In genomic region chr5:134583821-134584220, GRCh38 we compare ENCODE assay signal across 1 cellular context.
TF ChIP-seq lines count a peak whose summit lies in the region.

No MANE protein-coding gene starts in this region.

TF ChIP-seq in H1, 55 proteins besides CTCF, POLR2A, EP300 and RAD21 (continued from another document):
- TF ChIP-seq SP2 (IDR thresholded peaks at IDR 0.05; ENCODE audit: low read length): no peak
- TF ChIP-seq BRCA1 (IDR thresholded peaks at IDR 0.05; ENCODE audit: low read depth, low read length): no peak
- TF ChIP-seq GTF2F1 (IDR thresholded peaks at IDR 0.05; ENCODE audit: borderline replicate concordance, low read depth, low read length): no peak
- TF ChIP-seq MAX (IDR thresholded peaks at IDR 0.05): no peak
- TF ChIP-seq BACH1 (IDR thresholded peaks at IDR 0.05; ENCODE audit: low read length): no peak
- TF ChIP-seq CREB1 (IDR thresholded peaks at IDR 0.05): no peak
- TF ChIP-seq CEBPB (IDR thresholded peaks at IDR 0.05; ENCODE audit: low read depth, low read length): no peak
- no peak for TF ChIP-seq POU5F1 (IDR thresholded peaks at IDR 0.05; ENCODE audit: low read depth, low read length)
